ENCODE assay signal across 22 cellular contexts in the genomic region with DNA sequence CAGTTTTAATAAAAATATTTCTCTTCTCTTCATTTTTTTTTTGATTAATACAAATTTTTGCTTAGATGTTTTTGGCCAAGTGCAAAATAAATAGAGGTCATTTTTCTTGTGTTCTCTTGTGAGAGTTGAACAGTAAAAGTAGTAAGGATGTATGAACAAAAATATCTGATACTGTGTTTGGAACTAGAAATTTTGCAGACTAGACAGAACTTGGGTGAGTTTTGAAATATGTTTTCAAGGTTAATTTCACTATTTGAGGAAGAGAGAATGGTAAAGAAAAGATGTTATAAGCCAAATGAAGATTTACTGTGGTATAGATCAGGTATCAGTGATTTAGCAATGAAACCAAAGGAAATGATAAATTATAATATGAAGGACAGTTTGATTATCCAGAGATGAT.
"Had no signal": no experiment of that assay in that cellular context is flagged by ENCODE, and none has a peak within 500 bp of the region (broad histone marks: within the 10 kb centered on the region; RNA-seq: fewer than 3 reads in every experiment).

No MANE protein-coding gene starts in this region.

- H3K36me3 Mint-ChIP-seq: mesothelial cell of epicardium; natural killer cell treated with Interleukin-12 subunit alpha and Interleukin-12 subunit beta and Interleukin-15 and Interleukin-18, amount 100 ng/mL, for 72 hours had no signal

- H3K4me3 ChIP-seq: esophagus squamous epithelium, hepatocyte, left ventricle myocardium inferior, lower lobe of right lung, pancreas, smooth muscle cell had no signal

- H3K4me1 Mint-ChIP-seq: memory B cell had no signal

- H3K4me2 ChIP-seq: hepatocyte, smooth muscle cell had no signal

- H3K27me3 ChIP-seq: esophagus squamous epithelium, hepatocyte, pancreas had no signal

- H2AFZ ChIP-seq: hepatocyte had no signal

- H3K9me3 Mint-ChIP-seq: memory B cell; natural killer cell treated with Interleukin-12 subunit alpha and Interleukin-12 subunit beta and Interleukin-15 and Interleukin-18, amount 100 ng/mL, for 72 hours had no signal

- ATAC-seq: effector memory CD8-positive, alpha-beta T cell; left cardiac atrium; lower lobe of right lung; natural killer cell treated with Interleukin-12 subunit alpha and Interleukin-12 subunit beta and Interleukin-15 and Interleukin-18, amount 100 ng/mL, for 72 hours; pancreas; right cardiac atrium had no signal

- H3K9me3 ChIP-seq: esophagus squamous epithelium, left ventricle myocardium inferior, lower lobe of right lung, pancreas had no signal

- H3K27ac Mint-ChIP-seq: effector memory CD8-positive, alpha-beta T cell; memory B cell; mesothelial cell of epicardium; natural killer cell treated with Interleukin-12 subunit alpha and Interleukin-12 subunit beta and Interleukin-15 and Interleukin-18, amount 100 ng/mL, for 72 hours; progenitor cell of endocrine pancreas had no signal

- H3K36me3 ChIP-seq: esophagus squamous epithelium, left ventricle myocardium inferior, lower lobe of right lung, pancreas had no signal

- H3K27me3 Mint-ChIP-seq: effector memory CD8-positive, alpha-beta T cell; memory B cell; natural killer cell treated with Interleukin-12 subunit alpha and Interleukin-12 subunit beta and Interleukin-15 and Interleukin-18, amount 100 ng/mL, for 72 hours; progenitor cell of endocrine pancreas had no signal

- DNase-seq: cortex of kidney; effector memory CD8-positive, alpha-beta T cell; esophagus squamous epithelium; foreskin fibroblast; head of caudate nucleus; kidney; left cardiac atrium; left ventricle myocardium inferior; lower lobe of right lung; occipital lobe; pancreas; right cardiac atrium; stimulated activated CD4-positive, alpha-beta T cell treated with anti-CD3 and anti-CD28 coated beads, Interleukin-2, amount 100 ng/mL, for 48 hours; stimulated activated naive CD4-positive, alpha-beta T cell treated with Interleukin-2 at 50 U/mL for 16 hours; trophoblast cell had no signal

- H3K27ac ChIP-seq: epithelial cell of prostate, esophagus squamous epithelium, hepatocyte, left ventricle myocardium inferior, lower lobe of right lung, pancreas had no signal

- H3K79me2 ChIP-seq: hepatocyte had no signal

- H3K4me3 Mint-ChIP-seq: effector memory CD8-positive, alpha-beta T cell; memory B cell; mesothelial cell of epicardium; natural killer cell treated with Interleukin-12 subunit alpha and Interleukin-12 subunit beta and Interleukin-15 and Interleukin-18, amount 100 ng/mL, for 72 hours had no signal
